1 cellular context compared by ENCODE assay signal in the genomic region with DNA sequence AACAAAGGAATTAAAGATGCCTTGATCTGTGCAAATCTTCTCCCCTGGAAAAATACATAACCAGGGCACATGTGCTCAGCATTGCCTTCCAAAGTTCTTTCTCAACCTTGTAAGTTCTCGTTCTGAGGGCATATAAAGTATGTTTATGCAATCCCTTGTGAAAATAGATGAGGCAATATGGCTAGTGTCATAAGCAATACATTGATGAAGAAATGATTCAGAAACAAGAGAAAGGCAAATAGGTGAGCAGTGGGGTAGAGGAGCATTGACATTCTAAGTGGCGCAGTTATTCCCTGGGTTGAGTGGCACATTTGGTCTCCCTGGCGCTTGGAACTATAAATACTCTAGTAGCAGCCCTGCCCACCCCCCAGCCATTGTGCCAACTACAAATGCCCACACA.
TF ChIP-seq lines count a peak whose summit lies in the region.

No MANE protein-coding gene starts in this region.

TF ChIP-seq in GM23338, 12 proteins besides CTCF, POLR2A, EP300 and RAD21 (continued from another document):
- TF ChIP-seq, protein P1, sequence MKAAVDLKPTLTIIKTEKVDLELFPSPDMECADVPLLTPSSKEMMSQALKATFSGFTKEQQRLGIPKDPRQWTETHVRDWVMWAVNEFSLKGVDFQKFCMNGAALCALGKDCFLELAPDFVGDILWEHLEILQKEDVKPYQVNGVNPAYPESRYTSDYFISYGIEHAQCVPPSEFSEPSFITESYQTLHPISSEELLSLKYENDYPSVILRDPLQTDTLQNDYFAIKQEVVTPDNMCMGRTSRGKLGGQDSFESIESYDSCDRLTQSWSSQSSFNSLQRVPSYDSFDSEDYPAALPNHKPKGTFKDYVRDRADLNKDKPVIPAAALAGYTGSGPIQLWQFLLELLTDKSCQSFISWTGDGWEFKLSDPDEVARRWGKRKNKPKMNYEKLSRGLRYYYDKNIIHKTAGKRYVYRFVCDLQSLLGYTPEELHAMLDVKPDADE (IDR thresholded peaks at IDR 0.05), result no peak
- TF ChIP-seq ZNF114 (CRISPR knock-in tag; IDR thresholded peaks at IDR 0.05) (no peak), CREB1 (CRISPR knock-in tag; IDR thresholded peaks at IDR 0.05; ENCODE audit: low read depth) (no peak), ZNF331 (CRISPR knock-in tag; IDR thresholded peaks at IDR 0.05; ENCODE audit: low read depth) (no peak), JUNB (IDR thresholded peaks at IDR 0.05; ENCODE audit: unreplicated experiment) (no peak), STAT1 (IDR thresholded peaks at IDR 0.05; ENCODE audit: unreplicated experiment) (no peak), NANOG (IDR thresholded peaks at IDR 0.05; ENCODE audit: borderline replicate concordance) (no peak)
- TF ChIP-seq, protein P2, sequence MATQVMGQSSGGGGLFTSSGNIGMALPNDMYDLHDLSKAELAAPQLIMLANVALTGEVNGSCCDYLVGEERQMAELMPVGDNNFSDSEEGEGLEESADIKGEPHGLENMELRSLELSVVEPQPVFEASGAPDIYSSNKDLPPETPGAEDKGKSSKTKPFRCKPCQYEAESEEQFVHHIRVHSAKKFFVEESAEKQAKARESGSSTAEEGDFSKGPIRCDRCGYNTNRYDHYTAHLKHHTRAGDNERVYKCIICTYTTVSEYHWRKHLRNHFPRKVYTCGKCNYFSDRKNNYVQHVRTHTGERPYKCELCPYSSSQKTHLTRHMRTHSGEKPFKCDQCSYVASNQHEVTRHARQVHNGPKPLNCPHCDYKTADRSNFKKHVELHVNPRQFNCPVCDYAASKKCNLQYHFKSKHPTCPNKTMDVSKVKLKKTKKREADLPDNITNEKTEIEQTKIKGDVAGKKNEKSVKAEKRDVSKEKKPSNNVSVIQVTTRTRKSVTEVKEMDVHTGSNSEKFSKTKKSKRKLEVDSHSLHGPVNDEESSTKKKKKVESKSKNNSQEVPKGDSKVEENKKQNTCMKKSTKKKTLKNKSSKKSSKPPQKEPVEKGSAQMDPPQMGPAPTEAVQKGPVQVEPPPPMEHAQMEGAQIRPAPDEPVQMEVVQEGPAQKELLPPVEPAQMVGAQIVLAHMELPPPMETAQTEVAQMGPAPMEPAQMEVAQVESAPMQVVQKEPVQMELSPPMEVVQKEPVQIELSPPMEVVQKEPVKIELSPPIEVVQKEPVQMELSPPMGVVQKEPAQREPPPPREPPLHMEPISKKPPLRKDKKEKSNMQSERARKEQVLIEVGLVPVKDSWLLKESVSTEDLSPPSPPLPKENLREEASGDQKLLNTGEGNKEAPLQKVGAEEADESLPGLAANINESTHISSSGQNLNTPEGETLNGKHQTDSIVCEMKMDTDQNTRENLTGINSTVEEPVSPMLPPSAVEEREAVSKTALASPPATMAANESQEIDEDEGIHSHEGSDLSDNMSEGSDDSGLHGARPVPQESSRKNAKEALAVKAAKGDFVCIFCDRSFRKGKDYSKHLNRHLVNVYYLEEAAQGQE (IDR thresholded peaks at IDR 0.05; ENCODE audit: unreplicated experiment), result no peak
